ENCODE assay signal across 1 cellular context in genomic region chr10:21533577-21534475, GRCh38.
A peak's percentile ranks its signal among the peaks of the same experiment; 100 is the strongest.
TF ChIP-seq lines count a peak whose summit lies in the region.

MLLT10 (plus strand) TSS chr10:21534232; CDS start chr10:21534645, 413 bp downstream.

TF ChIP-seq in GM12878, 131 proteins besides CTCF, POLR2A, EP300 and RAD21 (continued from another document):
- no peak for TF ChIP-seq ZBTB11 (CRISPR knock-in tag; IDR thresholded peaks at IDR 0.05)
- 0 out of 2 replicates have a peak, but pooled peaks have one; percentile 47 for TF ChIP-seq TAF1 (IDR thresholded peaks at IDR 0.05; ENCODE audit: borderline replicate concordance, low read depth, low read length)
- TF ChIP-seq EGR1 (IDR thresholded peaks at IDR 0.05; ENCODE audit: borderline replicate concordance in 1 of 2, low read depth in 2 of 2, low read length in 2 of 2) = peak; percentile 77 to 97
- peak; percentile 66; the same call in 1 of the 2 replicates for TF ChIP-seq BACH1 (IDR thresholded peaks at IDR 0.05; ENCODE audit: borderline replicate concordance)
- no peak for TF ChIP-seq ZSCAN29 (IDR thresholded peaks at IDR 0.05)
- no peak for TF ChIP-seq ESRRA (IDR thresholded peaks at IDR 0.05; ENCODE audit: low read length)
- TF ChIP-seq CBX5 (IDR thresholded peaks at IDR 0.05; ENCODE audit: low read depth) = peak; percentile 79; the same call in 1 of the 2 replicates
- no peak for TF ChIP-seq E4F1 (IDR thresholded peaks at IDR 0.05; ENCODE audit: borderline replicate concordance, partially characterized antibody)
